Comparison of ENCODE assay signal across 8 cellular contexts in genomic region chr17:31900877-31901276, GRCh38. TPM values are rescaled to one million over a fixed set of nuclear protein-coding genes. Genes with fewer than 3 reads are reported as not detected.
DNase-seq lines count a peak whose midpoint lies in the region; ATAC-seq, FAIRE-seq and TF ChIP-seq lines count a peak whose summit lies in the region.

No MANE protein-coding gene starts in this region.

- ATAC-seq in HG02610 (IDR thresholded peaks at IDR 0.05; ENCODE audit: unreplicated experiment): no peak
- no peak for ATAC-seq in sciatic nerve

- no peak overlapping the region for H2AK5ac ChIP-seq in trophoblast cell (ENCODE audit: low read length)

- peak; percentile 43 for DNase-seq in ELR (ENCODE audit: low read depth)
- DNase-seq in NB4 (ENCODE audit: low read depth): peak; percentile 34
- peak in 1 of 2 donors; percentile 46 for DNase-seq in trophoblast cell
- DNase-seq in urothelium cell line (ENCODE audit: low spot score): no peak
- DNase-seq in sciatic nerve (ENCODE audit: low spot score): no peak
- no peak for DNase-seq in hepatic stellate cell (ENCODE audit: low spot score)

- H3K79me2 ChIP-seq in trophoblast cell (ENCODE audit: control insufficient read depth, insufficient read depth, low read length, poor library complexity): peaks cover 4% of the 10 kb centered on the region

- peak overlapping the region; percentile 83 for H3K9ac ChIP-seq in trophoblast cell (ENCODE audit: low read length)

- no peak overlapping the region for H3K18ac ChIP-seq in trophoblast cell (ENCODE audit: low read length)

- peak overlapping the region; percentile 52 for H4K8ac ChIP-seq in trophoblast cell (ENCODE audit: low read depth, low read length)

- peak overlapping the region; percentile 5 for H3K14ac ChIP-seq in trophoblast cell (ENCODE audit: low read length)

- WGBS in esophagus, 2 donors: 3 to 8% methylated on average over 5 of the region's 5 CpGs
- WGBS in trophoblast cell (ENCODE audit: extremely low coverage, insufficient coverage, insufficient read length): no CpG with 5 or more reads among the region's 5 CpGs

- no peak overlapping the region for H2BK12ac ChIP-seq in trophoblast cell (ENCODE audit: low read length)

- H2BK120ac ChIP-seq in trophoblast cell (ENCODE audit: insufficient read depth, low read length, poor library complexity): no peak overlapping the region

- H3K9me3 ChIP-seq in esophagus (ENCODE audit: control insufficient read depth in 2 of 2, insufficient read depth in 1 of 2, low read depth in 1 of 2, low read length in 1 of 2) (no peaks in the 10 kb centered on the region), trophoblast cell (ENCODE audit: insufficient read depth, low read depth, low read length) (no peaks in the 10 kb centered on the region)

- no peak for TF ChIP-seq POLR2A in NB4 (IDR thresholded peaks at IDR 0.05; ENCODE audit: extremely low read depth, insufficient read length)

- no peak overlapping the region for H4K91ac ChIP-seq in trophoblast cell (ENCODE audit: low read depth, low read length)

- peak overlapping the region; percentile 56 for H3K4ac ChIP-seq in trophoblast cell (ENCODE audit: low read depth, low read length)

- TF ChIP-seq CTCF in NB4 (IDR thresholded peaks at IDR 0.05; ENCODE audit: low read depth, low read length): no peak

- no peak for FAIRE-seq in urothelium cell line (lab: Jason Lieb, UNC)

- H3K36me3 ChIP-seq in esophagus (ENCODE audit: control insufficient read depth in 2 of 2, insufficient read depth in 2 of 2, low read length in 1 of 2) (peaks cover 0 to 10% of the 10 kb centered on the region in 2 donors), trophoblast cell (ENCODE audit: control insufficient read depth in 1 of 2, insufficient read depth in 2 of 2, low read length in 2 of 2) (peaks cover 21 to 22% of the 10 kb centered on the region in 2 experiments)

- no peak overlapping the region for H2BK5ac ChIP-seq in trophoblast cell (ENCODE audit: low read depth, low read length, poor library complexity)

- H3K4me2 ChIP-seq in trophoblast cell (ENCODE audit: low read length): peak overlapping the region; percentile 62

- H3K23ac ChIP-seq in trophoblast cell (ENCODE audit: low read length): no peak overlapping the region

- peak overlapping the region; percentile 66 to 91 for H3K27ac ChIP-seq in esophagus (ENCODE audit: low read depth in 2 of 2, low read length in 1 of 2)
- no peak overlapping the region for H3K27ac ChIP-seq in trophoblast cell (ENCODE audit: low read depth, low read length)

- H3K4me1 ChIP-seq in esophagus (ENCODE audit: control insufficient read depth in 2 of 2, insufficient read depth in 2 of 2, low read length in 1 of 2) (no peaks in the 10 kb centered on the region), trophoblast cell (ENCODE audit: control insufficient read depth in 1 of 2, insufficient read depth in 2 of 2, low read length in 2 of 2) (no peaks in the 10 kb centered on the region)

- intact Hi-C loops in sciatic nerve (cut with DNase I): no loop called here

- no peaks in the 10 kb centered on the region for H3K79me1 ChIP-seq in trophoblast cell (ENCODE audit: low read length)

- no peak overlapping the region for H4K12ac ChIP-seq in trophoblast cell (ENCODE audit: low read depth, low read length)

- H3K4me3 ChIP-seq in NB4 (ENCODE audit: low read depth, low read length) (peak overlapping the region; percentile 95), esophagus (ENCODE audit: low read depth in 1 of 2, low read length in 2 of 2) (peak overlapping the region; percentile 76 to 91), trophoblast cell (ENCODE audit: low read depth, low read length) (peak overlapping the region; percentile 89)

- peak overlapping the region; percentile 32 for H2AFZ ChIP-seq in trophoblast cell (ENCODE audit: insufficient read depth, low read length, poor library complexity)

- H3K27me3 ChIP-seq in esophagus (ENCODE audit: control insufficient read depth in 1 of 2, insufficient read depth in 2 of 2, low read length in 2 of 2) (no peaks in the 10 kb centered on the region), trophoblast cell (ENCODE audit: insufficient read depth, low read length) (no peaks in the 10 kb centered on the region)

RNA-seq across cellular contexts. Expression of gene UTP6, which starts 0.6 kb away (rescaled TPM):
- polyA plus RNA-seq in esophagus: 10 to 100 TPM; 32.9 to 43.2 TPM
- 69.3 and 75.2 TPM in 2 replicates for polyA plus RNA-seq in trophoblast cell (2013)
- 57.7 TPM for total RNA-seq in sciatic nerve

RNA-seq across cellular contexts. Expression of gene SUZ12, which starts 35.9 kb away (rescaled TPM):
- polyA plus RNA-seq in esophagus: 10 to 100 TPM in 1 of 2 donors, 1 to 10 TPM in 1; 8.9 to 12.1 TPM
- 51.0 and 52.4 TPM in 2 replicates for polyA plus RNA-seq in trophoblast cell (2013)
- total RNA-seq in sciatic nerve: 22.6 TPM

RNA-seq across cellular contexts. Expression of gene COPRS, which starts 41.8 kb away (rescaled TPM):
- polyA plus RNA-seq in esophagus: 10 to 100 TPM; 18.5 to 26.8 TPM
- 37.9 and 38.7 TPM in 2 replicates for polyA plus RNA-seq in trophoblast cell (2013)
- total RNA-seq in sciatic nerve: 38.2 TPM

Comparison
In these comparisons a context has a peak if more than half of its experiments do, and no peak if none do; other contexts are left out.
1. DNase-seq: peak in ELR (single experiment) and NB4 (single experiment); none in urothelium cell line (single experiment), sciatic nerve (single experiment) and hepatic stellate cell (single experiment).
2. Peak in every context shown above with its lines, with median percentiles within 50 percentile points of each other: H3K4me3 ChIP-seq.